In genomic region chr6:33533163-33533869, GRCh38 we compare ENCODE assay signal across 8 cellular contexts. TPM values are rescaled to one million over a fixed set of nuclear protein-coding genes. Genes with fewer than 3 reads are reported as not detected.
A peak's percentile ranks its signal among the peaks of the same experiment; 100 is the strongest.
DNase-seq lines count a peak whose midpoint lies in the region; ATAC-seq and TF ChIP-seq lines count a peak whose summit lies in the region.
"Not testable (repeated sequence)": the region's sequence is repeated elsewhere in the genome, so short reads cannot be mapped to it uniquely, and the experiment has no call there.

No MANE protein-coding gene starts in this region.

- H3K9me3 Mint-ChIP-seq in CD8-positive, alpha-beta T cell; activated CD8-positive, alpha-beta T cell treated with anti-CD3 and anti-CD28 coated beads for 36 hours; activated T-cell treated with anti-CD3 and anti-CD28 coated beads, Interleukin-2, amount 50 U/mL, for 72 hours; activated naive CD8-positive, alpha-beta T cell treated with anti-CD3 and anti-CD28 coated beads for 36 hours: not testable (repeated sequence)
- peaks cover 12% of the 10 kb centered on the region for H3K9me3 Mint-ChIP-seq in nephron progenitor cell

- intact Hi-C loops in CD8-positive, alpha-beta T cell (cut with DNase I, micrococcal nuclease) = loop anchor here (1.0 to 2.0 kb wide), 4 partner anchors 37 to 142 kb away; partner anchors contain the start of genes BAK1 (in 1 of the 2) and KIFC1 (in 1 of the 2)
- intact Hi-C loops in activated CD8-positive, alpha-beta T cell treated with anti-CD3 and anti-CD28 coated beads for 36 hours (cut with micrococcal nuclease) = not testable (repeated sequence)

- not testable (repeated sequence) for H3K36me3 Mint-ChIP-seq in CD8-positive, alpha-beta T cell; activated CD8-positive, alpha-beta T cell treated with anti-CD3 and anti-CD28 coated beads for 36 hours (ENCODE audit: low read depth); activated T-cell treated with anti-CD3 and anti-CD28 coated beads, Interleukin-2, amount 50 U/mL, for 72 hours (ENCODE audit: insufficient read depth in 2 of 2); activated naive CD8-positive, alpha-beta T cell treated with anti-CD3 and anti-CD28 coated beads for 36 hours; nephron progenitor cell (ENCODE audit: low read depth)

- POLR2A ChIA-PET in CD8-positive, alpha-beta T cell (lab: Charles Lee) = interaction anchor here (0.6 to 2.0 kb wide), 5 partner anchors 13 to 371 kb away, joined by 3 to 17 read pairs (median 4); no protein-coding TSS in a partner anchor
- POLR2A ChIA-PET in activated CD8-positive, alpha-beta T cell treated with anti-CD3 and anti-CD28 coated beads for 36 hours (lab: Charles Lee) = interaction anchor here (0.6 to 1.6 kb wide), 14 partner anchors 15 to 562 kb away, joined by 3 to 7 read pairs (median 3); partner anchors contain the start of gene BAK1

- H3K27ac ChIP-seq in CD8-positive, alpha-beta T cell (ENCODE audit: low read depth, low read length) = peak overlapping the region; percentile 22

- not testable (repeated sequence) for H3K9me3 ChIP-seq in CD8-positive, alpha-beta T cell (ENCODE audit: low read length)

- peak overlapping the region; percentile 90 for H3K27ac Mint-ChIP-seq in CD8-positive, alpha-beta T cell
- peak overlapping the region; percentile 71 for H3K27ac Mint-ChIP-seq in activated CD8-positive, alpha-beta T cell treated with anti-CD3 and anti-CD28 coated beads for 36 hours
- H3K27ac Mint-ChIP-seq in activated T-cell treated with anti-CD3 and anti-CD28 coated beads, Interleukin-2, amount 50 U/mL, for 72 hours = peak overlapping the region; percentile 5
- peak overlapping the region; percentile 79 for H3K27ac Mint-ChIP-seq in activated naive CD8-positive, alpha-beta T cell treated with anti-CD3 and anti-CD28 coated beads for 36 hours
- H3K27ac Mint-ChIP-seq in nephron progenitor cell = peak overlapping the region; percentile 90

- not testable (repeated sequence) for H3K27me3 Mint-ChIP-seq in CD8-positive, alpha-beta T cell (ENCODE audit: low read depth); activated CD8-positive, alpha-beta T cell treated with anti-CD3 and anti-CD28 coated beads for 36 hours; activated T-cell treated with anti-CD3 and anti-CD28 coated beads, Interleukin-2, amount 50 U/mL, for 72 hours (ENCODE audit: low read depth); activated naive CD8-positive, alpha-beta T cell treated with anti-CD3 and anti-CD28 coated beads for 36 hours
- H3K27me3 Mint-ChIP-seq in nephron progenitor cell (ENCODE audit: low read depth, poor library complexity) = peaks cover 11% of the 10 kb centered on the region

- CTCF ChIA-PET in CD8-positive, alpha-beta T cell (lab: Charles Lee) = interaction anchor here (0.6 to 1.2 kb wide), 4 partner anchors 10 to 52 kb away, joined by 3 read pairs; no protein-coding TSS in a partner anchor
- CTCF ChIA-PET in activated CD8-positive, alpha-beta T cell treated with anti-CD3 and anti-CD28 coated beads for 36 hours (lab: Charles Lee) = interaction anchor here (0.8 to 1.6 kb wide), 5 partner anchors 17 to 143 kb away, joined by 3 to 8 read pairs (median 4); partner anchors contain the start of gene BAK1

- peaks cover 15% of the 10 kb centered on the region for H3K4me1 ChIP-seq in CD8-positive, alpha-beta T cell (ENCODE audit: insufficient read depth, low read length)

- H3K4me3 ChIP-seq in CD8-positive, alpha-beta T cell (ENCODE audit: low read depth, low read length) = peak overlapping the region; percentile 15

- peak; percentile 83 for ATAC-seq in CD8-positive, alpha-beta T cell
- ATAC-seq in activated CD8-positive, alpha-beta T cell treated with anti-CD3 and anti-CD28 coated beads for 36 hours = peak; percentile 84
- ATAC-seq in activated T-cell treated with anti-CD3 and anti-CD28 coated beads, Interleukin-2, amount 50 U/mL, for 72 hours (replicated peaks in 1 of 2) = peak; percentile 84 to 85

- H3K27me3 ChIP-seq in CD8-positive, alpha-beta T cell (ENCODE audit: insufficient read depth, low read length) = not testable (repeated sequence)

- peak; percentile 36 to 83 (median 62) for DNase-seq in CD8-positive, alpha-beta T cell
- DNase-seq in T-helper 9 cell = peak; percentile 33
- DNase-seq in activated CD8-positive, alpha-beta T cell treated with anti-CD3 and anti-CD28 coated beads for 36 hours = peak; percentile 81
- DNase-seq in activated T-cell treated with anti-CD3 and anti-CD28 coated beads, Interleukin-2, amount 50 U/mL, for 72 hours = peak; percentile 62 to 70
- DNase-seq in activated naive CD8-positive, alpha-beta T cell treated with anti-CD3 and anti-CD28 coated beads for 36 hours = peak; percentile 67
- DNase-seq in nephron progenitor cell = not testable (repeated sequence)
- peak; percentile 17 to 57 for DNase-seq in stimulated activated CD4-positive, alpha-beta T cell treated with anti-CD3 and anti-CD28 coated beads, Interleukin-4, amount 100 ng/mL, for 4 hours
- peak; percentile 9 to 21 for DNase-seq in stimulated activated CD8-positive, alpha-beta memory T cell treated with anti-CD3 and anti-CD28 coated beads, Interleukin-7, amount 100 ng/mL, for 1 hour (ENCODE audit: low read depth in 2 of 2)

- not testable (repeated sequence) for H3K36me3 ChIP-seq in CD8-positive, alpha-beta T cell (ENCODE audit: insufficient read depth, low read length)

- peak overlapping the region; percentile 74 for H3K4me3 Mint-ChIP-seq in CD8-positive, alpha-beta T cell
- H3K4me3 Mint-ChIP-seq in activated CD8-positive, alpha-beta T cell treated with anti-CD3 and anti-CD28 coated beads for 36 hours = peak overlapping the region; percentile 64
- peak overlapping the region; percentile 77 to 79 for H3K4me3 Mint-ChIP-seq in activated T-cell treated with anti-CD3 and anti-CD28 coated beads, Interleukin-2, amount 50 U/mL, for 72 hours
- H3K4me3 Mint-ChIP-seq in activated naive CD8-positive, alpha-beta T cell treated with anti-CD3 and anti-CD28 coated beads for 36 hours = peak overlapping the region; percentile 64
- H3K4me3 Mint-ChIP-seq in nephron progenitor cell = not testable (repeated sequence)

- TF ChIP-seq CTCF in CD8-positive, alpha-beta T cell (IDR thresholded peaks at IDR 0.05); activated CD8-positive, alpha-beta T cell treated with anti-CD3 and anti-CD28 coated beads for 36 hours (IDR thresholded peaks at IDR 0.05); nephron progenitor cell (IDR thresholded peaks at IDR 0.05): not testable (repeated sequence)

- H3K4me1 Mint-ChIP-seq in CD8-positive, alpha-beta T cell (ENCODE audit: low read depth) = peaks cover 18% of the 10 kb centered on the region
- H3K4me1 Mint-ChIP-seq in activated CD8-positive, alpha-beta T cell treated with anti-CD3 and anti-CD28 coated beads for 36 hours (ENCODE audit: low read depth) = not testable (repeated sequence)
- H3K4me1 Mint-ChIP-seq in activated T-cell treated with anti-CD3 and anti-CD28 coated beads, Interleukin-2, amount 50 U/mL, for 72 hours (ENCODE audit: low read depth) = peaks cover 35% of the 10 kb centered on the region
- H3K4me1 Mint-ChIP-seq in activated naive CD8-positive, alpha-beta T cell treated with anti-CD3 and anti-CD28 coated beads for 36 hours = peaks cover 20% of the 10 kb centered on the region
- peaks cover 13% of the 10 kb centered on the region for H3K4me1 Mint-ChIP-seq in nephron progenitor cell

RNA-seq across cellular contexts. Expression of gene BAK1, which starts 46.8 kb away (rescaled TPM):
- 10 to 100 TPM; 44.8 to 46.5 TPM for total RNA-seq in CD8-positive, alpha-beta T cell
- total RNA-seq in activated CD8-positive, alpha-beta T cell treated with anti-CD3 and anti-CD28 coated beads for 36 hours = 10 to 100 TPM; 33.8 to 34.3 TPM
- total RNA-seq in activated T-cell treated with anti-CD3 and anti-CD28 coated beads, Interleukin-2, amount 50 U/mL, for 72 hours = 10 to 100 TPM; 54.9 to 55.4 TPM
- 10 to 100 TPM; 32.0 to 34.3 TPM for total RNA-seq in activated naive CD8-positive, alpha-beta T cell treated with anti-CD3 and anti-CD28 coated beads for 36 hours

Comparison
In these comparisons a context has a peak if more than half of its experiments do, and no peak if none do; other contexts are left out.
1. H3K27ac Mint-ChIP-seq: peak in every context shown above with its lines; median percentile 90 in CD8-positive, alpha-beta T cell; 90 in nephron progenitor cell; 79 in activated naive CD8-positive, alpha-beta T cell treated with anti-CD3 and anti-CD28 coated beads for 36 hours; 71 in activated CD8-positive, alpha-beta T cell treated with anti-CD3 and anti-CD28 coated beads for 36 hours; 5 in activated T-cell treated with anti-CD3 and anti-CD28 coated beads, Interleukin-2, amount 50 U/mL, for 72 hours.